32 cellular contexts compared by ENCODE assay signal in genomic region chrX:149648932-149649331, GRCh38. TPM values are rescaled to one million over a fixed set of nuclear protein-coding genes. Genes with fewer than 3 reads are reported as not detected.
DNase-seq lines count a peak whose midpoint lies in the region; ATAC-seq, FAIRE-seq and TF ChIP-seq lines count a peak whose summit lies in the region.
"Had no signal": no experiment of that assay in that cellular context is flagged by ENCODE, and none has a peak within 500 bp of the region (broad histone marks: within the 10 kb centered on the region; RNA-seq: fewer than 3 reads in every experiment).

No MANE protein-coding gene starts in this region.

- 0% methylated on average over 1 of the region's 1 CpG for WGBS in HepG2 (ENCODE audit: low lambda C conversion rate)
- WGBS in right lobe of liver (ENCODE audit: insufficient coverage, low coverage, low lambda C conversion rate, missing lambda C conversion rate), result no CpG with 5 or more reads among the region's 1 CpG
- 79% methylated on average over 1 of the region's 1 CpG for WGBS in right cardiac atrium

- ATAC-seq in HepG2 (peak; percentile 78), right lobe of liver (no peak), HCT116 (peak; percentile 69; the same call in 1 of the 2 replicates), right cardiac atrium (no peak)
- ATAC-seq in stimulated activated memory B cell treated with anti-CD40 and anti-IgM and Interleukin-4, amounts not matched to agents 10 μg/mL and 1 μg/mL and 100 μg/mL, for 72 hours, result no peak
- ATAC-seq: natural killer cell, SK-N-SH treated with all-trans-retinoic acid at 6 μM for 48 hours had no signal

- TF ChIP-seq RAD21 in HepG2 (CRISPR knock-in tag; IDR thresholded peaks at IDR 0.05) (no peak), HCT116 (IDR thresholded peaks at IDR 0.05; ENCODE audit: low read depth) (0 out of 2 replicates have a peak, but pooled peaks have one; percentile 3)

- CTCF ChIA-PET in HepG2 (lab: Yijun Ruan, JAX; ENCODE audit: low intra/inter-chr PET ratio, low total read pairs) (no interaction called here), HCT116 (lab: Charles Lee) (no interaction called here)

- POLR2A ChIA-PET in HepG2 (lab: Yijun Ruan, JAX) (no interaction called here), HCT116 (lab: Charles Lee) (no interaction called here)

- no peak overlapping the region for H3K4me2 ChIP-seq in HepG2 (ENCODE audit: low read depth, low read length)
- H3K4me2 ChIP-seq in HCT116 (ENCODE audit: low read length), result no peak overlapping the region
- H3K4me2 ChIP-seq: BLaER1 treated with 17β-estradiol and CSF1 and Interleukin-3, amounts not matched to agents 10 nM and 100 nM had no signal

- H3K79me2 ChIP-seq in HepG2 (ENCODE audit: insufficient read depth, low read length) (no peaks in the 10 kb centered on the region), HCT116 (ENCODE audit: insufficient read depth, low read length) (no peaks in the 10 kb centered on the region)

- H3K4me1 ChIP-seq in HepG2 (ENCODE audit: insufficient read depth, low read length) (no peaks in the 10 kb centered on the region), right lobe of liver (no peaks in the 10 kb centered on the region), HCT116 (ENCODE audit: control insufficient read depth in 1 of 2, insufficient read depth in 2 of 2, low read length in 2 of 2) (no peaks in the 10 kb centered on the region), right cardiac atrium (ENCODE audit: control insufficient read depth, insufficient read depth, low read length) (no peaks in the 10 kb centered on the region)
- H3K4me1 ChIP-seq: adrenal gland; BLaER1 treated with 17β-estradiol and CSF1 and Interleukin-3, amounts not matched to agents 10 nM and 100 nM; stomach; tibial artery had no signal

- H3K9me3 ChIP-seq in HepG2 (ENCODE audit: low read length), result no peaks in the 10 kb centered on the region
- H3K9me3 ChIP-seq in right lobe of liver, result no peaks in the 10 kb centered on the region
- H3K9me3 ChIP-seq in HCT116 (ENCODE audit: control insufficient read depth in 1 of 2, insufficient read depth in 1 of 2, low read depth in 1 of 2, low read length in 2 of 2), result no peaks in the 10 kb centered on the region
- H3K9me3 ChIP-seq in right cardiac atrium (ENCODE audit: control insufficient read depth, low read length), result no peaks in the 10 kb centered on the region
- H3K9me3 ChIP-seq: adrenal gland, stomach, tibial artery had no signal

- no peak overlapping the region for H3K9ac ChIP-seq in HepG2 (ENCODE audit: insufficient read depth, low read depth, low read length)
- H3K9ac ChIP-seq in HCT116 (ENCODE audit: low read length), result no peak overlapping the region
- H3K9ac ChIP-seq: BLaER1 treated with 17β-estradiol and CSF1 and Interleukin-3, amounts not matched to agents 10 nM and 100 nM had no signal

- H3K4me3 ChIP-seq in HepG2 (replicated peaks in 1 of 3; ENCODE audit: insufficient read depth in 1 of 3, low read depth in 2 of 3, low read length in 3 of 3), result no peak overlapping the region
- no peak overlapping the region for H3K4me3 ChIP-seq in right lobe of liver
- no peak overlapping the region for H3K4me3 ChIP-seq in HCT116 (replicated peaks in 1 of 2; ENCODE audit: low read depth in 1 of 2, low read length in 2 of 2)
- H3K4me3 ChIP-seq in bronchial epithelial cell (ENCODE audit: low read depth, low read length), result no peak overlapping the region
- no peak overlapping the region for H3K4me3 ChIP-seq in right cardiac atrium (ENCODE audit: low read length)
- H3K4me3 ChIP-seq: adrenal gland; BLaER1 treated with 17β-estradiol and CSF1 and Interleukin-3, amounts not matched to agents 10 nM and 100 nM; stomach; tibial artery had no signal

- H3K27me3 Mint-ChIP-seq in stimulated activated memory B cell treated with anti-CD40 and anti-IgM and Interleukin-4, amounts not matched to agents 10 μg/mL and 1 μg/mL and 100 μg/mL, for 72 hours, result no peaks in the 10 kb centered on the region

- TF ChIP-seq EP300 in HepG2 (IDR thresholded peaks at IDR 0.05; ENCODE audit: low read depth in 2 of 2, low read length in 2 of 2) (no peak), HepG2 (CRISPR knock-in tag; IDR thresholded peaks at IDR 0.05; ENCODE audit: borderline replicate concordance) (no peak)

- H3K27ac ChIP-seq in HepG2 (ENCODE audit: extremely low read length, insufficient read depth, low read length) (no peak overlapping the region), right lobe of liver (no peak overlapping the region), HCT116 (ENCODE audit: low read depth, low read length) (no peak overlapping the region), right cardiac atrium (ENCODE audit: low read length) (no peak overlapping the region)
- H3K27ac ChIP-seq: adrenal gland; BLaER1 treated with 17β-estradiol and CSF1 and Interleukin-3, amounts not matched to agents 10 nM and 100 nM; stomach; tibial artery; VCaP had no signal

- TF ChIP-seq CTCF in HepG2 (CRISPR knock-in tag; IDR thresholded peaks at IDR 0.05), result no peak
- TF ChIP-seq CTCF in right lobe of liver (IDR thresholded peaks at IDR 0.05), result no peak
- peak in 2 of 3 experiments; percentile 13 to 19; a peak in 1 of 6 replicates for TF ChIP-seq CTCF in HCT116 (IDR thresholded peaks at IDR 0.05 in 2 of 3, conservative IDR thresholded peaks at IDR 0.05 in 1 of 3; ENCODE audit: borderline replicate concordance in 1 of 3, insufficient read depth in 1 of 3, low read depth in 2 of 3, low read length in 2 of 3)
- TF ChIP-seq CTCF in bronchial epithelial cell (IDR thresholded peaks at IDR 0.05; ENCODE audit: insufficient read depth, low read length, severe bottlenecking), result peak; percentile 5
- TF ChIP-seq CTCF in GM20000 (IDR thresholded peaks at IDR 0.05; ENCODE audit: extremely low read depth, missing control alignments), result no peak

- H3K9me3 Mint-ChIP-seq in stimulated activated memory B cell treated with anti-CD40 and anti-IgM and Interleukin-4, amounts not matched to agents 10 μg/mL and 1 μg/mL and 100 μg/mL, for 72 hours, result no peaks in the 10 kb centered on the region
- H3K9me3 Mint-ChIP-seq: natural killer cell had no signal

- RAD21 ChIA-PET in HCT116 (lab: Charles Lee; ENCODE audit: low non-redundant PET in 1 of 2, low total read pairs in 2 of 2, uncharacterized antibody in 2 of 2, unreplicated experiment in 2 of 2), result no interaction called here

- TF ChIP-seq POLR2A in HepG2 (IDR thresholded peaks at IDR 0.05; ENCODE audit: insufficient read depth in 1 of 2, low read depth in 2 of 2, low read length in 2 of 2), result no peak
- TF ChIP-seq POLR2A in right lobe of liver (IDR thresholded peaks at IDR 0.05), result no peak
- TF ChIP-seq POLR2A in HCT116 (IDR thresholded peaks at IDR 0.05; ENCODE audit: borderline replicate concordance, extremely low read depth, insufficient read depth, insufficient read length), result no peak

- peak overlapping the region; percentile 42 for H3K27ac Mint-ChIP-seq in stimulated activated memory B cell treated with anti-CD40 and anti-IgM and Interleukin-4, amounts not matched to agents 10 μg/mL and 1 μg/mL and 100 μg/mL, for 72 hours
- H3K27ac Mint-ChIP-seq: brain, natural killer cell had no signal

- H2AFZ ChIP-seq in HepG2 (ENCODE audit: low read length), result no peak overlapping the region
- H2AFZ ChIP-seq in HCT116 (ENCODE audit: low read depth, low read length, poor library complexity, severe bottlenecking), result no peak overlapping the region

- H3K4me1 Mint-ChIP-seq in stimulated activated memory B cell treated with anti-CD40 and anti-IgM and Interleukin-4, amounts not matched to agents 10 μg/mL and 1 μg/mL and 100 μg/mL, for 72 hours, result peaks cover 15% of the 10 kb centered on the region
- H3K4me1 Mint-ChIP-seq: brain, natural killer cell had no signal

- no peaks in the 10 kb centered on the region for H3K36me3 ChIP-seq in HepG2 (replicated peaks in 1 of 2; ENCODE audit: control insufficient read depth in 1 of 2, insufficient read depth in 2 of 2, low read length in 2 of 2)
- H3K36me3 ChIP-seq in right lobe of liver, result no peaks in the 10 kb centered on the region
- H3K36me3 ChIP-seq in HCT116 (ENCODE audit: control insufficient read depth in 1 of 2, insufficient read depth in 2 of 2, low read length in 2 of 2), result no peaks in the 10 kb centered on the region
- H3K36me3 ChIP-seq in bronchial epithelial cell (ENCODE audit: control insufficient read depth, insufficient read depth, low read length), result no peaks in the 10 kb centered on the region
- H3K36me3 ChIP-seq: adrenal gland; BLaER1 treated with 17β-estradiol and CSF1 and Interleukin-3, amounts not matched to agents 10 nM and 100 nM; stomach; tibial artery had no signal

- BruUV-seq in HepG2 (replicated peaks; lab: Mats Ljungman, UMichigan), result no TSS peak
- no TSS peak for BruUV-seq in HCT116 (replicated peaks; lab: Mats Ljungman, UMichigan)

- no peaks in the 10 kb centered on the region; a peak in 1 of 5 replicates for H3K27me3 ChIP-seq in HepG2 (ENCODE audit: control insufficient read depth in 1 of 2, insufficient read depth in 2 of 2, low read length in 2 of 2)
- H3K27me3 ChIP-seq in right lobe of liver, result no peaks in the 10 kb centered on the region
- H3K27me3 ChIP-seq in HCT116 (ENCODE audit: insufficient read depth, low read length), result no peaks in the 10 kb centered on the region
- no peaks in the 10 kb centered on the region for H3K27me3 ChIP-seq in bronchial epithelial cell (ENCODE audit: control insufficient read depth, insufficient read depth, low read length)
- no peaks in the 10 kb centered on the region for H3K27me3 ChIP-seq in right cardiac atrium (ENCODE audit: control insufficient read depth, insufficient read depth)
- H3K27me3 ChIP-seq: BLaER1 treated with 17β-estradiol and CSF1 and Interleukin-3, amounts not matched to agents 10 nM and 100 nM; stomach; tibial artery had no signal

- no peaks in the 10 kb centered on the region for H3K36me3 Mint-ChIP-seq in stimulated activated memory B cell treated with anti-CD40 and anti-IgM and Interleukin-4, amounts not matched to agents 10 μg/mL and 1 μg/mL and 100 μg/mL, for 72 hours
- H3K36me3 Mint-ChIP-seq: brain, natural killer cell had no signal

- in situ Hi-C loops in HepG2 (cut with HindIII; ENCODE audit: extremely low pct_ligation_motif_present, low pct_unique_long_range_greater_than_20kb), result no loop called here

- no peaks in the 10 kb centered on the region for H4K20me1 ChIP-seq in HepG2 (ENCODE audit: insufficient read depth, low read length)
- no peaks in the 10 kb centered on the region for H4K20me1 ChIP-seq in HCT116 (ENCODE audit: insufficient read depth)
- H4K20me1 ChIP-seq: BLaER1 treated with 17β-estradiol and CSF1 and Interleukin-3, amounts not matched to agents 10 nM and 100 nM had no signal

- no peak overlapping the region for H3K4me3 Mint-ChIP-seq in stimulated activated memory B cell treated with anti-CD40 and anti-IgM and Interleukin-4, amounts not matched to agents 10 μg/mL and 1 μg/mL and 100 μg/mL, for 72 hours
- H3K4me3 Mint-ChIP-seq: brain, natural killer cell had no signal

- intact Hi-C loops in HepG2 (cut with micrococcal nuclease; ENCODE audit: unreplicated experiment) (no loop called here), right lobe of liver (cut with DNase I) (no loop called here), HCT116 (cut with micrococcal nuclease) (no loop called here), right cardiac atrium (cut with DNase I) (no loop called here)

- H3K9me2 ChIP-seq in HCT116 (ENCODE audit: insufficient read depth), result no peaks in the 10 kb centered on the region

- FAIRE-seq in HepG2 (lab: Jason Lieb, UNC) (no peak), bronchial epithelial cell (lab: Jason Lieb, UNC) (no peak)
- FAIRE-seq: frontal cortex had no signal

- DNase-seq in HepG2 (ENCODE audit: low spot score), result no peak
- no peak for DNase-seq in right lobe of liver
- DNase-seq in HCT116 (ENCODE audit: low read depth, low spot score), result no peak
- no peak for DNase-seq in bronchial epithelial cell (ENCODE audit: low read depth)
- no peak for DNase-seq in HUDEP-2 (lab: John Stamatoyannopoulos, UW; ENCODE audit: unreplicated experiment in 76 of 76)
- DNase-seq in right cardiac atrium, result no peak
- no peak for DNase-seq in GM20000 (ENCODE audit: low spot score)
- DNase-seq: activated gamma-delta T cell treated with Interleukin-2 at 50 U/mL for 16 hours; activated T-cell treated with anti-CD3 and anti-CD28 coated beads, Interleukin-2, amount 50 U/mL, for 1 hour; adrenal gland; COR-L47; effector CD8-positive, alpha-beta T cell; hippocampal formation; Kasumi-1; natural killer cell; NCI-H2029; NCI-H226; stimulated activated CD4-positive, alpha-beta T cell treated with anti-CD3 and anti-CD28 coated beads, Interleukin-4, amount 100 ng/mL, for 4 hours; stomach; tibial artery had no signal

RNA-seq across cellular contexts. Expression of gene TMEM185A, which starts 17.3 kb away (rescaled TPM):
- total RNA-seq in HepG2 (2016; rRNA removed; fragmentation: Illumina TruSeq; extraction: Trizol), result 4.4 and 5.9 TPM in 2 replicates
- total RNA-seq in HepG2 (2016; cell fraction: cytosol; rRNA removed; fragmentation: Illumina TruSeq; extraction: Trizol; ENCODE audit: low read depth), result 2.7 and 4.3 TPM in 2 replicates
- 3.0 and 5.8 TPM in 2 replicates for total RNA-seq in HepG2 (2016; cell fraction: insoluble cytoplasmic fraction; rRNA removed; fragmentation: Illumina TruSeq; extraction: Trizol)
- 5.9 and 6.7 TPM in 2 replicates for total RNA-seq in HepG2 (2016; cell fraction: membrane; rRNA removed; fragmentation: Illumina TruSeq; extraction: Trizol)
- 7.8 and 8.7 TPM in 2 replicates for total RNA-seq in HepG2 (2016; cell fraction: nucleus; rRNA removed; fragmentation: Illumina TruSeq; extraction: Trizol)
- 9.9 and 10.5 TPM in 2 replicates for polyA plus RNA-seq in HepG2 (2011; rRNA removed)
- 9.2 and 13.1 TPM in 2 replicates for polyA plus RNA-seq in HepG2 (2011; cell fraction: cytosol; rRNA removed)
- polyA plus RNA-seq in HepG2 (2011; cell fraction: nucleus; rRNA removed), result 6.4 and 10.6 TPM in 2 replicates
- polyA plus RNA-seq in HepG2 (2012), result 10.3 and 15.1 TPM in 2 replicates
- polyA plus RNA-seq in HepG2 (2016; cell fraction: cytosol; fragmentation: Illumina TruSeq; extraction: Trizol; ENCODE audit: low read depth), result 7.6 and 8.4 TPM in 2 replicates
- polyA plus RNA-seq in HepG2 (2016; cell fraction: insoluble cytoplasmic fraction; fragmentation: Illumina TruSeq; extraction: Trizol; ENCODE audit: low read depth), result 4.0 and 4.8 TPM in 2 replicates
- 7.8 and 9.6 TPM in 2 replicates for polyA plus RNA-seq in HepG2 (2016; cell fraction: membrane; fragmentation: Illumina TruSeq; extraction: Trizol; ENCODE audit: low read depth)
- 13.9 and 19.2 TPM in 2 replicates for polyA plus RNA-seq in HepG2 (2016; cell fraction: nucleus; fragmentation: Illumina TruSeq; extraction: Trizol; ENCODE audit: insufficient read depth, low read depth)
- 83.3 and 127 TPM in 2 replicates for polyA minus RNA-seq in HepG2 (2011; rRNA and poly(A)+ RNA removed; ENCODE audit: low replicate concordance)
- 7.3 and 9.7 TPM in 2 replicates for polyA minus RNA-seq in HepG2 (2011; cell fraction: cytosol; rRNA and poly(A)+ RNA removed)
- 9.3 and 15.0 TPM in 2 replicates for polyA minus RNA-seq in HepG2 (2011; cell fraction: nucleus; rRNA and poly(A)+ RNA removed)
- 10 to 100 TPM in 2 of 6 experiments, 1 to 10 TPM in 4; 6.4 to 10.6 (median 7.4) TPM for total RNA-seq in right lobe of liver
- 15.2 TPM for total RNA-seq in HCT116 (2021; ENCODE audit: unreplicated experiment)
- 9.9 and 10.1 TPM in 2 replicates for polyA plus RNA-seq in HCT116 (2012)
- 20.3 and 27.0 TPM in 2 replicates for total RNA-seq in bronchial epithelial cell
- 10 to 100 TPM; 50.7 to 86.0 (median 62.5) TPM for total RNA-seq in right cardiac atrium
- polyA plus RNA-seq in right cardiac atrium, result 43.0 TPM

RNA-seq across cellular contexts. Expression of gene HSFX2, which starts 53.8 kb away (rescaled TPM):
- total RNA-seq in HepG2 (2016; rRNA removed; fragmentation: Illumina TruSeq; extraction: Trizol) (0.13 TPM in 1 of 2 replicates, not detected in the other), right lobe of liver (not detected), HCT116 (2021; ENCODE audit: unreplicated experiment) (not detected), bronchial epithelial cell (not detected in 2 replicates), right cardiac atrium (1 to 10 TPM in 2 of 4 donors, not detected in 2; 1.1 to 1.3 TPM)
- not detected in 2 replicates for total RNA-seq in HepG2 (2016; cell fraction: cytosol; rRNA removed; fragmentation: Illumina TruSeq; extraction: Trizol; ENCODE audit: low read depth)
- total RNA-seq in HepG2 (2016; cell fraction: insoluble cytoplasmic fraction; rRNA removed; fragmentation: Illumina TruSeq; extraction: Trizol), result 0.11 TPM in 1 of 2 replicates, not detected in the other
- total RNA-seq in HepG2 (2016; cell fraction: membrane; rRNA removed; fragmentation: Illumina TruSeq; extraction: Trizol), result not detected in 2 replicates
- total RNA-seq in HepG2 (2016; cell fraction: nucleus; rRNA removed; fragmentation: Illumina TruSeq; extraction: Trizol), result 0.53 and 0.56 TPM in 2 replicates
- polyA plus RNA-seq in HepG2 (2011; rRNA removed) (0.30 TPM in 1 of 2 replicates, not detected in the other), right cardiac atrium (0.77 TPM)
- polyA plus RNA-seq in HepG2 (2011; cell fraction: cytosol; rRNA removed), result 0.08 TPM in 1 of 2 replicates, not detected in the other
- 0.32 and 0.54 TPM in 2 replicates for polyA plus RNA-seq in HepG2 (2011; cell fraction: nucleus; rRNA removed)
- polyA plus RNA-seq in HepG2 (2012), result 0.34 TPM in 1 of 2 replicates, not detected in the other
- not detected in 2 replicates for polyA plus RNA-seq in HepG2 (2016; cell fraction: cytosol; fragmentation: Illumina TruSeq; extraction: Trizol; ENCODE audit: low read depth)
- not detected in 2 replicates for polyA plus RNA-seq in HepG2 (2016; cell fraction: insoluble cytoplasmic fraction; fragmentation: Illumina TruSeq; extraction: Trizol; ENCODE audit: low read depth)
- polyA plus RNA-seq in HepG2 (2016; cell fraction: membrane; fragmentation: Illumina TruSeq; extraction: Trizol; ENCODE audit: low read depth), result not detected in 2 replicates
- polyA plus RNA-seq in HepG2 (2016; cell fraction: nucleus; fragmentation: Illumina TruSeq; extraction: Trizol; ENCODE audit: insufficient read depth, low read depth), result not detected in 2 replicates
- 0.40 and 1.1 TPM in 2 replicates for polyA minus RNA-seq in HepG2 (2011; rRNA and poly(A)+ RNA removed; ENCODE audit: low replicate concordance)
- polyA minus RNA-seq in HepG2 (2011; cell fraction: cytosol; rRNA and poly(A)+ RNA removed), result not detected in 2 replicates
- polyA minus RNA-seq in HepG2 (2011; cell fraction: nucleus; rRNA and poly(A)+ RNA removed), result not detected in 2 replicates
- polyA plus RNA-seq in HCT116 (2012), result not detected in 2 replicates
- total RNA-seq: Daoy; lower leg skin; OCI-LY7; renal cortical epithelial cell; T-helper 2 cell treated with Interferon-gamma antibody and Interleukin-4, amounts not matched to agents 100 ng/mL and 5 ng/mL, for 36 hours had no signal
- polyA plus RNA-seq: AG04450 had no signal

Comparison
In these comparisons a context has a peak if more than half of its experiments do, and no peak if none do; other contexts are left out.
1. ATAC-seq: peak in HepG2 (single experiment) and HCT116 (single experiment); none in right lobe of liver (0 of 4), stimulated activated memory B cell treated with anti-CD40 and anti-IgM and Interleukin-4, amounts not matched to agents 10 μg/mL and 1 μg/mL and 100 μg/mL, for 72 hours (single experiment) and right cardiac atrium (0 of 2).
2. CTCF ChIP-seq: peak in HCT116 (2 of 3) and bronchial epithelial cell (single experiment); none in HepG2 (single experiment), right lobe of liver (0 of 4) and GM20000 (single experiment).
3. Of the 20 proteins assayed by ChIP-seq in both HepG2 and HCT116: peak only in HepG2: none; only in HCT116: CTCF and RAD21; in both: none; in neither: 18.